Comparison of ENCODE assay signal across 1 cellular context in genomic region chr17:62064791-62065563, GRCh38.
TF ChIP-seq lines count a peak whose summit lies in the region.

TSS of gene MED13 (minus strand) at chr17:62065278. CDS start at chr17:62065205, 73 bp downstream.

TF ChIP-seq in K562, 482 proteins besides CTCF, POLR2A, EP300 and RAD21 (continued from another document and continues in another):
- TF ChIP-seq DPF2 (IDR thresholded peaks at IDR 0.05) (no peak), MLX (CRISPR knock-in tag; conservative IDR thresholded peaks at IDR 0.05) (no peak), KDM4B (IDR thresholded peaks at IDR 0.05; ENCODE audit: borderline replicate concordance in 2 of 2, low read depth in 1 of 2) (no peak), ETS2 (tag; IDR thresholded peaks at IDR 0.05; ENCODE audit: borderline replicate concordance, poor library complexity, severe bottlenecking) (no peak), ZNF197 (CRISPR knock-in tag; IDR thresholded peaks at IDR 0.05; ENCODE audit: low read depth) (no peak), EWSR1 (IDR thresholded peaks at IDR 0.05; ENCODE audit: borderline replicate concordance, low read depth, partially characterized antibody) (no peak), ELK3 (CRISPR knock-in tag; IDR thresholded peaks at IDR 0.05) (no peak), MCM7 (IDR thresholded peaks at IDR 0.05) (no peak), NEUROD1 (IDR thresholded peaks at IDR 0.05; ENCODE audit: borderline replicate concordance, low read depth, low read length, partially characterized antibody) (no peak), USF1 (CRISPR knock-in tag; IDR thresholded peaks at IDR 0.05) (no peak), SRSF9 (IDR thresholded peaks at IDR 0.05; ENCODE audit: borderline replicate concordance, low read depth, low read length) (no peak), ZNF407 (IDR thresholded peaks at IDR 0.05; ENCODE audit: low read depth) (peak; percentile 79), PRDM10 (IDR thresholded peaks at IDR 0.05; ENCODE audit: partially characterized antibody) (peak; percentile 32), ZFPM2 (CRISPR knock-in tag; IDR thresholded peaks at IDR 0.05) (no peak), PHB (CRISPR knock-in tag; IDR thresholded peaks at IDR 0.05) (no peak), NR2C2 (CRISPR knock-in tag; IDR thresholded peaks at IDR 0.05) (no peak), NR2C2 (tag; IDR thresholded peaks at IDR 0.05) (peak; percentile 58; the same call in 1 of the 2 replicates), SUPT5H (IDR thresholded peaks at IDR 0.05) (no peak), PCBP1 (IDR thresholded peaks at IDR 0.05; ENCODE audit: low read depth, low read length, poor library complexity, severe bottlenecking) (peak; percentile 12), ZNF133 (CRISPR knock-in tag; IDR thresholded peaks at IDR 0.05) (no peak), FOXM1 (IDR thresholded peaks at IDR 0.05; ENCODE audit: low read depth) (no peak), FOXM1 (CRISPR knock-in tag; IDR thresholded peaks at IDR 0.05; ENCODE audit: low read depth) (no peak), YY1 (IDR thresholded peaks at IDR 0.05; ENCODE audit: borderline replicate concordance in 1 of 3, control insufficient read depth in 1 of 3, extremely low read depth in 1 of 3, insufficient read depth in 3 of 3, insufficient read length in 1 of 3, insufficient replicate concordance in 2 of 3, low read depth in 1 of 3, low read length in 2 of 3) (peak; percentile 36 to 89 (median 78)), ZNF561 (CRISPR knock-in tag; conservative IDR thresholded peaks at IDR 0.05) (no peak), MXI1 (IDR thresholded peaks at IDR 0.05; ENCODE audit: low read depth, low read length) (no peak), MTA2 (IDR thresholded peaks at IDR 0.05; ENCODE audit: low read depth) (no peak), ARID3B (CRISPR knock-in tag; IDR thresholded peaks at IDR 0.05; ENCODE audit: borderline replicate concordance) (no peak), NUFIP1 (IDR thresholded peaks at IDR 0.05; ENCODE audit: partially characterized antibody) (no peak), CAMTA2 (CRISPR knock-in tag; conservative IDR thresholded peaks at IDR 0.05) (no peak), NELFE (IDR thresholded peaks at IDR 0.05; ENCODE audit: insufficient read depth, insufficient read length) (no peak), NFIC (IDR thresholded peaks at IDR 0.05) (no peak), SREBF1 (IDR thresholded peaks at IDR 0.05; ENCODE audit: borderline replicate concordance, low read depth, low read length) (no peak), SP2 (IDR thresholded peaks at IDR 0.05; ENCODE audit: extremely low read depth, low read depth, low read length, poor library complexity, severe bottlenecking) (no peak), COPS2 (conservative IDR thresholded peaks at IDR 0.05) (no peak), TBP (optimal IDR thresholded peaks at IDR 0.05; ENCODE audit: low read depth, low read length) (peak; percentile 26), FIP1L1 (IDR thresholded peaks at IDR 0.05; ENCODE audit: low read depth, low read length, poor library complexity, severe bottlenecking) (no peak), RBM15 (IDR thresholded peaks at IDR 0.05; ENCODE audit: insufficient read depth, low read length) (no peak), TAF9B (IDR thresholded peaks at IDR 0.05; ENCODE audit: partially characterized antibody) (no peak), ZSCAN32 (CRISPR knock-in tag; IDR thresholded peaks at IDR 0.05) (no peak), BCOR (IDR thresholded peaks at IDR 0.05) (no peak), SMARCB1 (IDR thresholded peaks at IDR 0.05; ENCODE audit: insufficient read length, low read depth) (no peak), RBBP5 (IDR thresholded peaks at IDR 0.05; ENCODE audit: borderline replicate concordance, insufficient read depth, low read length, poor library complexity, severe bottlenecking) (peak; percentile 35), PYGO2 (tag; IDR thresholded peaks at IDR 0.05) (no peak), GMEB1 (CRISPR knock-in tag; IDR thresholded peaks at IDR 0.05) (no peak), UBTF (IDR thresholded peaks at IDR 0.05; ENCODE audit: borderline replicate concordance in 1 of 2, low read depth in 2 of 2, low read length in 2 of 2) (peak; percentile 85 to 93; a peak in 3 of 4 replicates), SMAD1 (IDR thresholded peaks at IDR 0.05; ENCODE audit: low read depth, low read length, partially characterized antibody) (no peak)
